9 cellular contexts compared by ENCODE assay signal in the genomic region with DNA sequence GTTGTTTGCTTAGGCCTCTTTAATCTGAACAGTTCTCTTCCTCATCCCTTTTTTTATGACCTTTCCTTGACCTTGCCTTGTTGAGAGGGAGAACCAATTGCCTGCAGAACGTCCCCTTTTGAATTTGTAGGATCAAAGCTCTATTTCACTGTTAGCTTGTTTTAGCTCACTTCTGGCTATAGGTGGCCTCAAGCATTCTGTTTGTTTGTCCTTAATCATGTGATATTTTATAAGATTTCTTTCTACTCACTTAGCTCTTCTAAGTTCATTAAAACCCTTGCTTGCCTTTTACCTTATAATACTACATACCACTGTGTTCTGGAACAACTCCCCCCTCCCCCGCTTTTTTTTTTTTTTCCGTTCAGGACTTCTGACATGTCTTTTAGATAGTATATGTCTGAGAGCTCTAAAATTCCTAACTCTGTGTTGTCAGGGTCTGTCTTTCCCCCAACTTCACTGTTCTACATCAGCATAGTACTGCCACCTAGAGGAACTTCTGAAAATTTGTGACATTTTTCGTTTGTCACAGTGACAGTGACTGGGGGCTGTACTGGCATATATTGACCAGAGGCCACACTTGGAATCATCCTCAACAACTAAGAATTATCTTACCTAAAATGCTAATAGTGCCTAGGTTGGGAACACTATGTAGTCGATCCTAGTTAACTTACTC.
DNase-seq lines count a peak whose midpoint lies in the region; ATAC-seq, FAIRE-seq and TF ChIP-seq lines count a peak whose summit lies in the region.
"Had no signal": no experiment of that assay in that cellular context is flagged by ENCODE, and none has a peak within 500 bp of the region (broad histone marks: within the 10 kb centered on the region; RNA-seq: fewer than 3 reads in every experiment).

No MANE protein-coding gene starts in this region.

- H3K4me3 ChIP-seq in K562, result no peak overlapping the region

- TF ChIP-seq CTCF in K562 (IDR thresholded peaks at IDR 0.05 in 2 of 3, conservative IDR thresholded peaks at IDR 0.05 in 1 of 3; ENCODE audit: insufficient read depth in 2 of 3, low read depth in 1 of 3, low read length in 3 of 3), result peak; percentile 45 to 61 (median 51); a peak in 5 of 6 replicates

- H3K4me1 ChIP-seq in K562 (replicated peaks in 1 of 2; ENCODE audit: control insufficient read depth in 2 of 2, insufficient read depth in 2 of 2, low read length in 2 of 2), result 0 out of 5 replicates have a peak, but pooled peaks cover 0 to 3% of the 10 kb centered on the region in 2 experiments

- H3K4me2 ChIP-seq in K562 (ENCODE audit: insufficient read depth, low read length), result no peak overlapping the region

- H3K9ac ChIP-seq in K562 (ENCODE audit: insufficient read depth in 1 of 2, low read depth in 2 of 2, low read length in 2 of 2), result no peak overlapping the region

- peak in 1 of 2 experiments; percentile 41; a peak in 2 of 4 replicates for TF ChIP-seq RAD21 in K562 (CRISPR knock-in tag; conservative IDR thresholded peaks at IDR 0.05 in 1 of 2, IDR thresholded peaks at IDR 0.05 in 1 of 2)

- no TSS peak for BruUV-seq in K562 (replicated peaks; lab: Mats Ljungman, UMichigan)

- 24% methylated on average over 3 of the region's 5 CpGs for WGBS in K562 (ENCODE audit: insufficient coverage, low coverage, missing lambda C conversion rate)

- no peaks in the 10 kb centered on the region for H4K20me1 ChIP-seq in K562 (replicated peaks; ENCODE audit: control insufficient read depth, insufficient read depth, low read length)

- CTCF ChIA-PET in K562 (lab: Yijun Ruan, JAX; ENCODE audit: low intra/inter-chr PET ratio), result interaction anchor here (0.8 to 1.7 kb wide), 3 partner anchors 129 to 174 kb away, joined by 3 to 4 read pairs (median 4); a partner anchor contains a TSS

- ATAC-seq in K562 (peak; percentile 89), GM21825 (IDR thresholded peaks at IDR 0.05; ENCODE audit: unreplicated experiment) (no peak)

- POLR2A ChIA-PET in K562 (lab: Yijun Ruan, JAX), result no interaction called here

- no peak overlapping the region for H3K27ac ChIP-seq in K562 (ENCODE audit: extremely low read depth, low read depth, low read length)
- H3K27ac ChIP-seq in substantia nigra (ENCODE audit: low read depth, low read length, poor library complexity, severe bottlenecking), result no peak overlapping the region

- intact Hi-C loops in K562 (cut with micrococcal nuclease), result loop anchor here (5.0 to 10.0 kb wide), 3 partner anchors 172 to 329 kb away; no protein-coding TSS in a partner anchor

- no peaks in the 10 kb centered on the region for H3K79me2 ChIP-seq in K562 (ENCODE audit: control insufficient read depth, insufficient read depth, low read length)

- H3K9me1 ChIP-seq in K562 (ENCODE audit: control insufficient read depth, insufficient read depth, low read length), result no peaks in the 10 kb centered on the region

- TF ChIP-seq EP300 in K562 (IDR thresholded peaks at IDR 0.05; ENCODE audit: low read length), result no peak

- in situ Hi-C loops in K562 (cut with MboI), result loop anchor here (10.0 to 25.0 kb wide), 2 partner anchors 241 to 428 kb away; no protein-coding TSS in a partner anchor

- no peaks in the 10 kb centered on the region for H3K36me3 ChIP-seq in K562 (ENCODE audit: control insufficient read depth, insufficient read depth, low read length)

- H2AFZ ChIP-seq in K562 (ENCODE audit: low read depth, low read length), result no peak overlapping the region

- peaks cover 0 to 7% of the 10 kb centered on the region in 2 experiments; a peak in 1 of 5 replicates for H3K27me3 ChIP-seq in K562 (ENCODE audit: control insufficient read depth in 2 of 2, insufficient read depth in 2 of 2, low read length in 2 of 2)

- FAIRE-seq in K562 (lab: Jason Lieb, UNC), result no peak
- FAIRE-seq: A204.1 had no signal

- TF ChIP-seq POLR2A in K562 (conservative IDR thresholded peaks at IDR 0.05), result no peak

- H3K9me3 ChIP-seq in K562 (replicated peaks; ENCODE audit: control insufficient read depth, insufficient read depth, low read depth, low read length), result no peaks in the 10 kb centered on the region

- DNase-seq in DMS 273 (lab: John Stamatoyannopoulos, UW; ENCODE audit: unreplicated experiment), result peak; percentile 57
- DNase-seq in DMS 273 treated with DMSO at 0.1 percent for 48 hours (lab: John Stamatoyannopoulos, UW), result no peak
- peak; percentile 31 for DNase-seq in H4 (ENCODE audit: low spot score)
- DNase-seq in NCI-H2227 (lab: John Stamatoyannopoulos, UW; ENCODE audit: unreplicated experiment), result peak; percentile 44
- DNase-seq in K562 (ENCODE audit: extremely low read depth in 1 of 4, low spot score in 3 of 4), result peak; percentile 34 to 65 (median 48)
- DNase-seq in medulla oblongata (ENCODE audit: extremely low spot score), result peak; percentile 27
- no peak for DNase-seq in substantia nigra (lab: John Stamatoyannopoulos, UW)

TF ChIP-seq in K562, 482 proteins besides CTCF, POLR2A, EP300 and RAD21:
- TF ChIP-seq CHD1 (IDR thresholded peaks at IDR 0.05; ENCODE audit: low read length) (no peak), MAFK (IDR thresholded peaks at IDR 0.05; ENCODE audit: low read length) (no peak), CC2D1A (IDR thresholded peaks at IDR 0.05) (0 out of 2 replicates have a peak, but pooled peaks have one; percentile 32), HMG20B (CRISPR knock-in tag; IDR thresholded peaks at IDR 0.05) (no peak), ZNF436 (CRISPR knock-in tag; IDR thresholded peaks at IDR 0.05) (no peak), KLF1 (tag; IDR thresholded peaks at IDR 0.05) (no peak), LARP7 (IDR thresholded peaks at IDR 0.05) (no peak), ESRRA (IDR thresholded peaks at IDR 0.05; ENCODE audit: borderline replicate concordance, low read depth) (no peak)
- TF ChIP-seq, protein P1, sequence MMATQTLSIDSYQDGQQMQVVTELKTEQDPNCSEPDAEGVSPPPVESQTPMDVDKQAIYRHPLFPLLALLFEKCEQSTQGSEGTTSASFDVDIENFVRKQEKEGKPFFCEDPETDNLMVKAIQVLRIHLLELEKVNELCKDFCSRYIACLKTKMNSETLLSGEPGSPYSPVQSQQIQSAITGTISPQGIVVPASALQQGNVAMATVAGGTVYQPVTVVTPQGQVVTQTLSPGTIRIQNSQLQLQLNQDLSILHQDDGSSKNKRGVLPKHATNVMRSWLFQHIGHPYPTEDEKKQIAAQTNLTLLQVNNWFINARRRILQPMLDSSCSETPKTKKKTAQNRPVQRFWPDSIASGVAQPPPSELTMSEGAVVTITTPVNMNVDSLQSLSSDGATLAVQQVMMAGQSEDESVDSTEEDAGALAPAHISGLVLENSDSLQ (IDR thresholded peaks at IDR 0.05), result 0 out of 2 replicates have a peak, but pooled peaks have one; percentile 36

Comparison
In these comparisons a context has a peak if more than half of its experiments do, and no peak if none do; other contexts are left out.
1. DNase-seq: peak in DMS 273 (single experiment), H4 (single experiment), NCI-H2227 (single experiment), K562 (4 of 4) and medulla oblongata (single experiment); none in DMS 273 treated with DMSO at 0.1 percent for 48 hours (single experiment) and substantia nigra (0 of 49).